Comparison of ENCODE assay signal across 16 cellular contexts in the genomic region with DNA sequence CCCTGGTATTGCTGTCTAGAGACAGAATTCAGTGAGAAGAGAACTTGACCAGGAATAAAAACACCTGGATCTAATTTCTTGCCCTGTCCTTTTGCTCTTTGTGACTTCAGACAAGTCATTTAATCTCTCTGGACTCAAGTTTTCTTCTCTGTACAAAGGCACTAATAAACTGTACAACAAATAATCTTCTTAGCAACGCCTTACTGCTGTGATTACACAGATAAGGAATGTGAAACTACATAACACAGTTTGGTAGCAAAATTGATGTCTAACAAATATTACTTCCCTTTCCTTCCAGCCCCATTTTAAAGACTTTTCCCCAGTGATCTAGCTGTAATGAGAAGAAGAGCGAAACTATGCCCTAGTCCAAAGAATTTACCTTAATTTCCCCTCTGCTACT.
"Had no signal": no experiment of that assay in that cellular context is flagged by ENCODE, and none has a peak within 500 bp of the region (broad histone marks: within the 10 kb centered on the region; RNA-seq: fewer than 3 reads in every experiment).

No MANE protein-coding gene starts in this region.

- DNase-seq: activated CD4-positive, alpha-beta T cell treated with anti-CD3 and anti-CD28 coated beads for 48 hours; activated CD8-positive, alpha-beta T cell treated with anti-CD3 and anti-CD28 coated beads, Interleukin-2, amount 10 ng/mL, durations not matched to agents 7 days and 5 days; activated naive CD4-positive, alpha-beta T cell treated with anti-CD3 and anti-CD28 coated beads, Interleukin-2, amount 10 ng/mL, durations not matched to agents 7 days and 5 days; adrenal gland; central memory CD4-positive, alpha-beta T cell; effector memory CD8-positive, alpha-beta T cell; head of caudate nucleus; left ventricle myocardium inferior; mesendoderm; ovary; T-cell; T1000; uterus had no signal

- H3K4me3 ChIP-seq: adrenal gland, left ventricle myocardium inferior, ovary, skin epidermis, uterus had no signal

- ATAC-seq: activated CD8-positive, alpha-beta T cell treated with anti-CD3 and anti-CD28 coated beads, Interleukin-2, amount 10 ng/mL, durations not matched to agents 7 days and 5 days; effector memory CD8-positive, alpha-beta T cell; T-cell had no signal

- H3K4me1 Mint-ChIP-seq: activated naive CD4-positive, alpha-beta T cell treated with anti-CD3 and anti-CD28 coated beads, Interleukin-2, amount 10 ng/mL, durations not matched to agents 7 days and 5 days; T-cell had no signal

- H3K27ac Mint-ChIP-seq: activated CD8-positive, alpha-beta T cell treated with anti-CD3 and anti-CD28 coated beads, Interleukin-2, amount 10 ng/mL, durations not matched to agents 7 days and 5 days; activated naive CD4-positive, alpha-beta T cell treated with anti-CD3 and anti-CD28 coated beads, Interleukin-2, amount 10 ng/mL, durations not matched to agents 7 days and 5 days; dendritic cell treated with granulocyte-macrophage colony-stimulating factor and Interleukin-4, amounts not matched to agents 40 ng/mL and 50 ng/mL, for 4 days; effector memory CD8-positive, alpha-beta T cell; T-cell had no signal

- H3K9me3 Mint-ChIP-seq: activated naive CD4-positive, alpha-beta T cell treated with anti-CD3 and anti-CD28 coated beads, Interleukin-2, amount 10 ng/mL, durations not matched to agents 7 days and 5 days; dendritic cell treated with granulocyte-macrophage colony-stimulating factor and Interleukin-4, amounts not matched to agents 40 ng/mL and 50 ng/mL, for 4 days; effector memory CD8-positive, alpha-beta T cell; T-cell had no signal

- FAIRE-seq: islet of Langerhans had no signal

- H3K27me3 ChIP-seq: adrenal gland, ovary, uterus had no signal

- H3K27ac ChIP-seq: adrenal gland, left ventricle myocardium inferior, ovary, skin epidermis, uterus had no signal

- H3K4me1 ChIP-seq: adrenal gland, left ventricle myocardium inferior, uterus had no signal

- H3K36me3 Mint-ChIP-seq: activated naive CD4-positive, alpha-beta T cell treated with anti-CD3 and anti-CD28 coated beads, Interleukin-2, amount 10 ng/mL, durations not matched to agents 7 days and 5 days; T-cell had no signal

- H3K4me3 Mint-ChIP-seq: activated CD8-positive, alpha-beta T cell treated with anti-CD3 and anti-CD28 coated beads, Interleukin-2, amount 10 ng/mL, durations not matched to agents 7 days and 5 days; activated naive CD4-positive, alpha-beta T cell treated with anti-CD3 and anti-CD28 coated beads, Interleukin-2, amount 10 ng/mL, durations not matched to agents 7 days and 5 days; dendritic cell treated with granulocyte-macrophage colony-stimulating factor and Interleukin-4, amounts not matched to agents 40 ng/mL and 50 ng/mL, for 4 days; effector memory CD8-positive, alpha-beta T cell; T-cell had no signal

- H3K36me3 ChIP-seq: adrenal gland, left ventricle myocardium inferior, ovary, uterus had no signal

- H3K27me3 Mint-ChIP-seq: activated naive CD4-positive, alpha-beta T cell treated with anti-CD3 and anti-CD28 coated beads, Interleukin-2, amount 10 ng/mL, durations not matched to agents 7 days and 5 days; dendritic cell treated with granulocyte-macrophage colony-stimulating factor and Interleukin-4, amounts not matched to agents 40 ng/mL and 50 ng/mL, for 4 days; effector memory CD8-positive, alpha-beta T cell; T-cell had no signal

- H3K9me3 ChIP-seq: adrenal gland, left ventricle myocardium inferior, ovary, uterus had no signal
